In genomic region chr1:161647507-161648360, GRCh38 we compare ENCODE assay signal across 9 cellular contexts. TPM values are rescaled to one million over a fixed set of nuclear protein-coding genes. Genes with fewer than 3 reads are reported as not detected.
DNase-seq lines count a peak whose midpoint lies in the region; ATAC-seq and TF ChIP-seq lines count a peak whose summit lies in the region.
"Not testable (repeated sequence)": the region's sequence is repeated elsewhere in the genome, so short reads cannot be mapped to it uniquely, and the experiment has no call there.
"Had no signal": no experiment of that assay in that cellular context is flagged by ENCODE, and none has a peak within 500 bp of the region (broad histone marks: within the 10 kb centered on the region; RNA-seq: fewer than 3 reads in every experiment).

No MANE protein-coding gene starts in this region.

- DNase-seq in AG09319 (ENCODE audit: extremely low read depth, low read depth): peak; percentile 18
- DNase-seq in GM10266 (ENCODE audit: extremely low spot score): peak; percentile 2
- DNase-seq in IMR-90: peak; percentile 25
- DNase-seq in NCI-H82 (lab: John Stamatoyannopoulos, UW): peak; percentile 27
- not testable (repeated sequence) for DNase-seq in activated CD8-positive, alpha-beta T cell treated with anti-CD3 and anti-CD28 coated beads for 36 hours; left colon
- peak; percentile 2 for DNase-seq in epithelial cell of prostate (ENCODE audit: low read depth, low spot score)
- DNase-seq in retina: peak; percentile 12

- CTCF ChIA-PET in IMR-90 (lab: Yijun Ruan, JAX): interaction anchor here (1.1 kb wide), 1 partner anchor 94 kb away, joined by 3 read pairs; no protein-coding TSS in a partner anchor
- CTCF ChIA-PET in activated CD8-positive, alpha-beta T cell treated with anti-CD3 and anti-CD28 coated beads for 36 hours (lab: Charles Lee): interaction anchor here (2.1 kb wide), 1 partner anchor 91 kb away, joined by 21 read pairs; no protein-coding TSS in a partner anchor

- H3K18ac ChIP-seq in IMR-90 (ENCODE audit: low read depth, low read length): not testable (repeated sequence)

- H4K8ac ChIP-seq in IMR-90 (ENCODE audit: low read depth in 2 of 2, low read length in 2 of 2): not testable (repeated sequence)

- not testable (repeated sequence) for H2BK20ac ChIP-seq in IMR-90 (ENCODE audit: low read depth, low read length)

- not testable (repeated sequence) for H4K20me1 ChIP-seq in IMR-90 (ENCODE audit: insufficient read depth, low read length)

- not testable (repeated sequence) for H3K9me3 Mint-ChIP-seq in activated CD8-positive, alpha-beta T cell treated with anti-CD3 and anti-CD28 coated beads for 36 hours

- not testable (repeated sequence) for H2BK120ac ChIP-seq in IMR-90 (ENCODE audit: low read depth, low read length)

- H3K36me3 ChIP-seq in IMR-90 (ENCODE audit: control insufficient read depth, insufficient read depth, low read length): not testable (repeated sequence)

- not testable (repeated sequence) for H3K14ac ChIP-seq in IMR-90 (replicated peaks; ENCODE audit: low read depth, low read length)

- intact Hi-C loops in IMR-90 (cut with micrococcal nuclease): not testable (repeated sequence)
- intact Hi-C loops in activated CD8-positive, alpha-beta T cell treated with anti-CD3 and anti-CD28 coated beads for 36 hours (cut with micrococcal nuclease): loop anchor here (5.0 kb wide), 1 partner anchor 90 kb away; no protein-coding TSS in a partner anchor
- intact Hi-C loops in left colon (cut with DNase I, micrococcal nuclease): loop anchor here in 1 of 2 donors (5.0 kb wide), 1 partner anchor 90 kb away; no protein-coding TSS in a partner anchor

- H3K56ac ChIP-seq in IMR-90 (ENCODE audit: extremely low read depth, insufficient read depth, low read length): not testable (repeated sequence)

- H4K5ac ChIP-seq in IMR-90 (ENCODE audit: low read depth, low read length): not testable (repeated sequence)

- ATAC-seq in IMR-90 (ENCODE audit: low read depth) (peak; percentile 48; the same call in 1 of the 2 replicates), left colon (peak; percentile 58)
- peak; percentile 66 for ATAC-seq in activated CD8-positive, alpha-beta T cell treated with anti-CD3 and anti-CD28 coated beads for 36 hours

- H2BK15ac ChIP-seq in IMR-90 (ENCODE audit: low read depth, low read length): not testable (repeated sequence)

- not testable (repeated sequence) for H4K91ac ChIP-seq in IMR-90 (ENCODE audit: insufficient read depth, low read depth, low read length)

- not testable (repeated sequence) for H3K27me3 Mint-ChIP-seq in activated CD8-positive, alpha-beta T cell treated with anti-CD3 and anti-CD28 coated beads for 36 hours

- POLR2A ChIA-PET in IMR-90 (lab: Charles Lee; ENCODE audit: unreplicated experiment); activated CD8-positive, alpha-beta T cell treated with anti-CD3 and anti-CD28 coated beads for 36 hours (lab: Charles Lee): not testable (repeated sequence)

- H3K36me3 Mint-ChIP-seq in activated CD8-positive, alpha-beta T cell treated with anti-CD3 and anti-CD28 coated beads for 36 hours (ENCODE audit: low read depth): not testable (repeated sequence)

- not testable (repeated sequence) for TF ChIP-seq POLR2A in IMR-90 (IDR thresholded peaks at IDR 0.05; ENCODE audit: low read depth, low read length)

- dilution Hi-C loops in IMR-90 (cut with HindIII; ENCODE audit: low sequenced_read_pairs, unreplicated experiment): not testable (repeated sequence)

- H3K4me1 ChIP-seq in IMR-90 (ENCODE audit: control insufficient read depth, insufficient read depth, low read length): not testable (repeated sequence)

- in situ Hi-C loops in IMR-90 (cut with MboI; ENCODE audit: low sequenced_read_pairs): loop anchor here (25.0 kb wide), 1 partner anchor 90 kb away; the partner anchor contains the start of gene DUSP12

- H3K27ac Mint-ChIP-seq in activated CD8-positive, alpha-beta T cell treated with anti-CD3 and anti-CD28 coated beads for 36 hours: not testable (repeated sequence)

- not testable (repeated sequence) for H3K27me3 ChIP-seq in IMR-90 (ENCODE audit: control insufficient read depth, insufficient read depth, low read length)

- not testable (repeated sequence) for H3K27ac ChIP-seq in IMR-90 (ENCODE audit: insufficient read depth, low read length); epithelial cell of prostate

- not testable (repeated sequence) for H3K9ac ChIP-seq in IMR-90 (ENCODE audit: low read depth, low read length)

- not testable (repeated sequence) for H3K9me3 ChIP-seq in IMR-90 (ENCODE audit: control insufficient read depth, insufficient read depth, low read length)

- H3K79me1 ChIP-seq in IMR-90 (ENCODE audit: low read depth in 1 of 2, low read length in 2 of 2): not testable (repeated sequence)

- TF ChIP-seq CTCF in AG09319 (IDR thresholded peaks at IDR 0.05; ENCODE audit: low read depth, low read length) (peak; percentile 51), GM10266 (IDR thresholded peaks at IDR 0.05; ENCODE audit: control insufficient read depth, insufficient read depth, low read depth, missing control alignments) (peak; percentile 45), IMR-90 (conservative IDR thresholded peaks at IDR 0.05; ENCODE audit: low read depth, low read length) (peak; percentile 48)
- peak; percentile 26 for TF ChIP-seq CTCF in activated CD8-positive, alpha-beta T cell treated with anti-CD3 and anti-CD28 coated beads for 36 hours (IDR thresholded peaks at IDR 0.05)

- not testable (repeated sequence) for H3K4me2 ChIP-seq in IMR-90 (ENCODE audit: low read depth, low read length)

- H2AK9ac ChIP-seq in IMR-90 (replicated peaks; ENCODE audit: low read depth, low read length, poor library complexity): not testable (repeated sequence)

- not testable (repeated sequence) for BruUV-seq in IMR-90 (replicated peaks; lab: Mats Ljungman, UMichigan)

- H3K23ac ChIP-seq in IMR-90 (ENCODE audit: low read depth, low read length): not testable (repeated sequence)

- H2AK5ac ChIP-seq in IMR-90 (ENCODE audit: low read depth, low read length): not testable (repeated sequence)

- peak; percentile 64 for TF ChIP-seq RAD21 in IMR-90 (IDR thresholded peaks at IDR 0.05; ENCODE audit: low read length)

- H3K4me3 ChIP-seq in IMR-90 (ENCODE audit: insufficient read depth, low read depth, low read length): not testable (repeated sequence)

- H3K4ac ChIP-seq in IMR-90 (ENCODE audit: low read depth, low read length): not testable (repeated sequence)

- H3K4me1 Mint-ChIP-seq in activated CD8-positive, alpha-beta T cell treated with anti-CD3 and anti-CD28 coated beads for 36 hours (ENCODE audit: low read depth): not testable (repeated sequence)

- not testable (repeated sequence) for H2BK5ac ChIP-seq in IMR-90 (ENCODE audit: low read depth, low read length, poor library complexity, severe bottlenecking)

- not testable (repeated sequence) for H3K9me1 ChIP-seq in IMR-90 (ENCODE audit: insufficient read depth, low read length)

- WGBS in IMR-90 (ENCODE audit: extremely low coverage in 2 of 2, insufficient read length in 1 of 2), 2 experiments: no CpG with 5 or more reads among the region's 13 CpGs

- not testable (repeated sequence) for H3K4me3 Mint-ChIP-seq in activated CD8-positive, alpha-beta T cell treated with anti-CD3 and anti-CD28 coated beads for 36 hours

- H2AFZ ChIP-seq in IMR-90 (replicated peaks; ENCODE audit: low read length, poor library complexity): not testable (repeated sequence)

TF ChIP-seq in IMR-90, 13 proteins besides CTCF, POLR2A, EP300 and RAD21:
- TF ChIP-seq SMC3 (IDR thresholded peaks at IDR 0.05; ENCODE audit: low read depth, low read length): peak; percentile 66

RNA-seq across cellular contexts. Expression of gene FCGR2B, which starts 15.2 kb away (rescaled TPM):
- total RNA-seq in IMR-90 (2012; rRNA removed) (not detected in 2 replicates), left colon (10 to 100 TPM in 1 of 2 donors, 1 to 10 TPM in 1; 5.1 to 10.0 TPM)
- not detected in 2 replicates for polyA plus RNA-seq in IMR-90 (2012; rRNA removed)
- not detected in 2 replicates for polyA plus RNA-seq in IMR-90 (2012; cell fraction: cytosol; rRNA removed)
- not detected in 2 replicates for polyA plus RNA-seq in IMR-90 (2012; cell fraction: nucleus; rRNA removed; ENCODE audit: low replicate concordance)
- not detected for total RNA-seq in activated CD8-positive, alpha-beta T cell treated with anti-CD3 and anti-CD28 coated beads for 36 hours

RNA-seq across cellular contexts. Expression of gene FCGR3B, which starts 16.8 kb away (rescaled TPM):
- total RNA-seq in IMR-90 (2012; rRNA removed) (not detected in 2 replicates), left colon (under 1 TPM; 0.50 to 0.58 TPM)
- not detected in 2 replicates for polyA plus RNA-seq in IMR-90 (2012; rRNA removed)
- not detected in 2 replicates for polyA plus RNA-seq in IMR-90 (2012; cell fraction: cytosol; rRNA removed)
- not detected in 2 replicates for polyA plus RNA-seq in IMR-90 (2012; cell fraction: nucleus; rRNA removed; ENCODE audit: low replicate concordance)
- not detected for total RNA-seq in activated CD8-positive, alpha-beta T cell treated with anti-CD3 and anti-CD28 coated beads for 36 hours

RNA-seq across cellular contexts. Expression of gene FCRLA, which starts 59.3 kb away (rescaled TPM):
- total RNA-seq in IMR-90 (2012; rRNA removed) (0.28 and 0.36 TPM in 2 replicates), left colon (1 to 10 TPM in 1 of 2 donors, under 1 TPM in 1; 0.34 to 1.6 TPM)
- polyA plus RNA-seq in IMR-90 (2012; rRNA removed): 0.36 and 0.46 TPM in 2 replicates
- 0.13 and 0.21 TPM in 2 replicates for polyA plus RNA-seq in IMR-90 (2012; cell fraction: cytosol; rRNA removed)
- polyA plus RNA-seq in IMR-90 (2012; cell fraction: nucleus; rRNA removed; ENCODE audit: low replicate concordance): 0.06 and 0.11 TPM in 2 replicates
- total RNA-seq in activated CD8-positive, alpha-beta T cell treated with anti-CD3 and anti-CD28 coated beads for 36 hours: not detected
- total RNA-seq: vagina had no signal
